21 cellular contexts compared by ENCODE assay signal in the genomic region with DNA sequence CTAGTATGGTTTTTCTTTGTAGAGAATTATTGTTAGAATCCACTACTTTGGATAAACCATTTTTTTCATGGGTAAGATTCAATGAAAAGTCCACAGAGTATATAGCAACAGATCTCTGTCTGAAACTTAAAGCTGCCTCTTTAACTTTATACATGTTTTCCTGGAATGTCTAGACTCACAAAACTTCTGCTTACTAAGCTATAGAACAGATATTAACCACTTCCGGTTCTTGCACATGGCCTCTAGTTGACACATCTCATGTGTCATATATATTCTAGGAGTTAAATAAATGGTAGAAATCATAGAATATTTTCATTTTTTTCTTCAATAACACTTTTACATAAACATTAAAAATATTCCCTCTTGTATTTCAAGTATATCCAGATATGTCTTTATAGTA.
"Had no signal": no experiment of that assay in that cellular context is flagged by ENCODE, and none has a peak within 500 bp of the region (broad histone marks: within the 10 kb centered on the region; RNA-seq: fewer than 3 reads in every experiment).

No MANE protein-coding gene starts in this region.

- H3K27me3 ChIP-seq: brain microvascular endothelial cell, gastroesophageal sphincter, spleen, tibial nerve had no signal

- H3K4me3 ChIP-seq: gastroesophageal sphincter, mucosa of descending colon, spleen, tibial nerve had no signal

- H3K27ac ChIP-seq: brain microvascular endothelial cell, gastroesophageal sphincter, spleen, tibial nerve had no signal

- H3K4me1 ChIP-seq: gastroesophageal sphincter, spleen, tibial nerve had no signal

- H3K36me3 ChIP-seq: brain microvascular endothelial cell, gastroesophageal sphincter, spleen, tibial nerve had no signal

- DNase-seq: activated CD4-positive, alpha-beta memory T cell treated with anti-CD3 and anti-CD28 coated beads, Interleukin-2, amount 10 ng/mL, durations not matched to agents 7 days and 5 days; activated CD4-positive, alpha-beta T cell treated with anti-CD3 and anti-CD28 coated beads for 1 hour; activated CD4-positive, alpha-beta T cell treated with anti-CD3 and anti-CD28 coated beads, Interleukin-2, amount 10 ng/mL, durations not matched to agents 7 days and 5 days; activated CD8-positive, alpha-beta memory T cell treated with anti-CD3 and anti-CD28 coated beads, Interleukin-2, amount 50 U/mL, for 48 hours; activated gamma-delta T cell treated with Interleukin-2 at 50 U/mL for 16 hours; activated naive CD4-positive, alpha-beta T cell treated with anti-CD3 and anti-CD28 coated beads, Interleukin-2, amount 50 U/mL, for 16 hours; activated T-cell treated with anti-CD3 and anti-CD28 coated beads, Interleukin-2, amount 50 U/mL, for 24 hours; amniotic stem cell; brain microvascular endothelial cell; cortex of kidney; effector memory CD8-positive, alpha-beta T cell; erythroblast; hippocampal formation; left cardiac atrium; left ventricle myocardium superior; mucosa of descending colon; right cardiac atrium; spleen; stimulated activated naive CD4-positive, alpha-beta T cell treated with Interleukin-2 at 50 U/mL for 16 hours had no signal

- H3K9me3 ChIP-seq: gastroesophageal sphincter, mucosa of descending colon, spleen, tibial nerve had no signal
